34 cellular contexts compared by ENCODE assay signal in the genomic region with DNA sequence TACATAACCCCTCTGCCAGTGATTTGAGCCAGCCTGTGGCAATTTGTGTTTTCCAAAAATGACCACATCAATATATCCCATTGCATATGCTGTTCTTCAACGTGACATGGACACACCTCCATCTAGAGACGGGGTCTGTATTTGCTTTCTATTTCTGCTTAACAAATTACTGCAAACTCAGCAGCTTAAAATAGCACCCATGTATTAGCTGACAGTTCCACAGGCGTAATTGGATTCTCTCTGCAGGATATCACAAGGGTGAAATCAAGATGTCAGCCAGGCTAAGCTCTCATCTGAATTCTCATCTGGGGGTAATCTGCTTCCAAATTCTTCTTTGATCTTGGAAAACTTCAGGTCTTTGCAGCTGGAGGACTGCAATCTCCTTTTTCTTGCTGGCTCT. TPM values are rescaled to one million over a fixed set of nuclear protein-coding genes. Genes with fewer than 3 reads are reported as not detected.
DNase-seq lines count a peak whose midpoint lies in the region; ATAC-seq and TF ChIP-seq lines count a peak whose summit lies in the region.
"Had no signal": no experiment of that assay in that cellular context is flagged by ENCODE, and none has a peak within 500 bp of the region (broad histone marks: within the 10 kb centered on the region; RNA-seq: fewer than 3 reads in every experiment).

No MANE protein-coding gene starts in this region.

- no peaks in the 10 kb centered on the region for H3F3A ChIP-seq in MM.1S (ENCODE audit: insufficient read depth, low read length)

- no peak for ATAC-seq in heart right ventricle
- ATAC-seq in GM19397 (IDR thresholded peaks at IDR 0.05; ENCODE audit: unreplicated experiment), result no peak
- ATAC-seq: lower lobe of right lung; natural killer cell; stimulated activated memory B cell treated with anti-CD40 and anti-IgM and Interleukin-4, amounts not matched to agents 10 μg/mL and 1 μg/mL and 100 μg/mL, for 72 hours had no signal

- no peak overlapping the region for H3K4me2 ChIP-seq in MM.1S (ENCODE audit: low read depth, low read length)

- H3K36me3 ChIP-seq in cardiac muscle cell, result no peaks in the 10 kb centered on the region
- no peaks in the 10 kb centered on the region for H3K36me3 ChIP-seq in heart right ventricle
- H3K36me3 ChIP-seq in mesodermal cell (ENCODE audit: control insufficient read depth, insufficient read depth, low read length), result no peaks in the 10 kb centered on the region
- H3K36me3 ChIP-seq in MM.1S (replicated peaks; ENCODE audit: insufficient read depth, low read length), result no peaks in the 10 kb centered on the region
- H3K36me3 ChIP-seq: adrenal gland, lower lobe of right lung, MG63, SJCRH30 had no signal

- TF ChIP-seq CTCF in cardiac muscle cell (IDR thresholded peaks at IDR 0.05; ENCODE audit: low read depth, low read length) (no peak), heart right ventricle (IDR thresholded peaks at IDR 0.05) (no peak), MM.1S (IDR thresholded peaks at IDR 0.05; ENCODE audit: low read length) (no peak)

- no peaks in the 10 kb centered on the region for H3K9me2 ChIP-seq in MM.1S (replicated peaks; ENCODE audit: insufficient read depth, low read length)

- peaks cover 8% of the 10 kb centered on the region for H3K4me1 ChIP-seq in cardiac muscle cell (ENCODE audit: low read depth)
- H3K4me1 ChIP-seq in heart right ventricle, result no peaks in the 10 kb centered on the region
- peaks cover 5% of the 10 kb centered on the region for H3K4me1 ChIP-seq in mesodermal cell (ENCODE audit: control insufficient read depth, insufficient read depth, low read length, poor library complexity, severe bottlenecking)
- H3K4me1 ChIP-seq in MM.1S (ENCODE audit: low read length), result 0 out of 2 replicates have a peak, but pooled peaks cover 3% of the 10 kb centered on the region
- H3K4me1 ChIP-seq: adrenal gland, lower lobe of right lung, SJCRH30 had no signal

- H3K27ac ChIP-seq in cardiac muscle cell (peak overlapping the region; percentile 2), heart right ventricle (no peak overlapping the region), mesodermal cell (ENCODE audit: low read depth, low read length, severe bottlenecking) (peak overlapping the region; percentile 13), MM.1S (ENCODE audit: low read length) (no peak overlapping the region)
- H3K27ac ChIP-seq: adrenal gland, lower lobe of right lung, SJCRH30, skin epidermis had no signal

- WGBS in heart right ventricle, 2 donors, result 17 to 18% methylated on average over 3 of the region's 3 CpGs
- 62 to 78% methylated on average over 3 of the region's 3 CpGs for WGBS in mesodermal cell (ENCODE audit: insufficient coverage in 2 of 2), 2 experiments

- no peaks in the 10 kb centered on the region for H3K79me2 ChIP-seq in MM.1S (ENCODE audit: low read length)

- H3K9me3 ChIP-seq in cardiac muscle cell (ENCODE audit: low read depth), result no peaks in the 10 kb centered on the region
- peaks cover 0 to 10% (median 0%) of the 10 kb centered on the region in 11 donors for H3K9me3 ChIP-seq in heart right ventricle
- H3K9me3 ChIP-seq in mesodermal cell (ENCODE audit: control insufficient read depth, low read length), result no peaks in the 10 kb centered on the region
- H3K9me3 ChIP-seq in MM.1S (replicated peaks; ENCODE audit: insufficient read depth, low read length), result no peaks in the 10 kb centered on the region
- H3K9me3 ChIP-seq: adrenal gland, Caco-2, lower lobe of right lung, MG63, SJCRH30 had no signal

- no peaks in the 10 kb centered on the region for H3K27me3 ChIP-seq in cardiac muscle cell
- H3K27me3 ChIP-seq in heart right ventricle, result peaks cover 0 to 74% (median 56%) of the 10 kb centered on the region in 7 donors
- peaks cover 5% of the 10 kb centered on the region; the same call in 1 of the 2 replicates for H3K27me3 ChIP-seq in MM.1S (replicated peaks; ENCODE audit: insufficient read depth, low read length)
- H3K27me3 ChIP-seq: MG63, SJCRH30 had no signal

- intact Hi-C loops in heart right ventricle (cut with DNase I), result no loop called here

- no peak overlapping the region for H2AFZ ChIP-seq in MM.1S (ENCODE audit: low read length)

- DNase-seq in cardiac muscle cell (ENCODE audit: low read depth in 1 of 2, low spot score in 1 of 2), result peak in 1 of 2 donors; percentile 36
- no peak for DNase-seq in heart right ventricle
- DNase-seq in MM.1S, result no peak
- no peak for DNase-seq in central memory CD4-positive, alpha-beta T cell
- DNase-seq: 8988T; activated CD4-positive, alpha-beta memory T cell treated with anti-CD3 and anti-CD28 coated beads, Interleukin-2, amount 10 ng/mL, durations not matched to agents 7 days and 5 days; activated CD8-positive, alpha-beta memory T cell treated with anti-CD3 and anti-CD28 coated beads, Interleukin-2, amount 50 U/mL, for 4 hours; activated naive CD4-positive, alpha-beta T cell treated with anti-CD3 and anti-CD28 coated beads, Interleukin-2, amount 10 ng/mL, durations not matched to agents 7 days and 5 days; adrenal gland; DMS53; H7; KG1; lower lobe of right lung; MG63; natural killer cell; NCI-H2081 treated with DMSO at 0.1 percent for 48 hours; NCI-H345; NCI-H774; SJCRH30; T-helper 9 cell had no signal

- H3K9ac ChIP-seq in MM.1S (ENCODE audit: low read length), result no peak overlapping the region

- H3K4me3 ChIP-seq in cardiac muscle cell (no peak overlapping the region), heart right ventricle (no peak overlapping the region), mesodermal cell (ENCODE audit: extremely low read depth, insufficient read depth, low read length, poor library complexity, severe bottlenecking) (no peak overlapping the region), MM.1S (ENCODE audit: low read length) (no peak overlapping the region)
- H3K4me3 ChIP-seq: adrenal gland, lower lobe of right lung, MG63, SJCRH30, skin epidermis had no signal

- H4K20me1 ChIP-seq in MM.1S (ENCODE audit: insufficient read depth, low read length), result no peaks in the 10 kb centered on the region

RNA-seq across cellular contexts. Expression of gene KRT9, which starts 8.3 kb away (rescaled TPM):
- total RNA-seq in cardiac muscle cell (not detected in 2 replicates), heart right ventricle (not detected)
- polyA plus RNA-seq in cardiac muscle cell (not detected in 2 replicates), heart right ventricle (not detected)
- not detected for polyA plus RNA-seq in mesodermal cell (2013, experiment 1 of 2)
- not detected for polyA plus RNA-seq in mesodermal cell (2013, experiment 2 of 2)
- total RNA-seq: activated CD4-positive, alpha-beta memory T cell treated with anti-CD3 and anti-CD28 coated beads, Interleukin-2, amount 10 ng/mL, durations not matched to agents 7 days and 5 days; Caco-2; cerebellum; dermis microvascular lymphatic vessel endothelial cell; endothelial cell of umbilical vein; frontal cortex; H7; lower lobe of right lung; natural killer cell; osteoblast; RPMI7951; SJCRH30; subcutaneous adipose tissue had no signal
- polyA plus RNA-seq: CD14-positive monocyte, endothelial cell of umbilical vein had no signal

RNA-seq across cellular contexts. Expression of gene KRT14, which starts 23.1 kb away (rescaled TPM):
- total RNA-seq in cardiac muscle cell (not detected in 2 replicates), heart right ventricle (not detected)
- polyA plus RNA-seq in cardiac muscle cell (0.20 TPM in 1 of 2 replicates, not detected in the other), heart right ventricle (under 1 TPM in 1 of 2 donors, not detected in 1; 0.30 TPM)
- polyA plus RNA-seq in mesodermal cell (2013, experiment 1 of 2), result not detected
- not detected for polyA plus RNA-seq in mesodermal cell (2013, experiment 2 of 2)
- total RNA-seq: activated CD4-positive, alpha-beta memory T cell treated with anti-CD3 and anti-CD28 coated beads, Interleukin-2, amount 10 ng/mL, durations not matched to agents 7 days and 5 days; Caco-2; cerebellum; dermis microvascular lymphatic vessel endothelial cell; frontal cortex; H7; lower lobe of right lung; mononuclear cell; natural killer cell; RPMI7951; SJCRH30 had no signal
- polyA plus RNA-seq: CD14-positive monocyte had no signal

RNA-seq across cellular contexts. Expression of gene KRT19, which starts 35.5 kb away (rescaled TPM):
- total RNA-seq in cardiac muscle cell (303 and 522 TPM in 2 replicates), heart right ventricle (1 to 10 TPM in 3 of 10 donors, under 1 TPM in 7; 0.37 to 5.7 (median 0.77) TPM)
- polyA plus RNA-seq in cardiac muscle cell (270 and 501 TPM in 2 replicates), heart right ventricle (1 to 10 TPM; 1.2 to 1.7 TPM)
- polyA plus RNA-seq in mesodermal cell (2013, experiment 1 of 2), result 638 TPM
- polyA plus RNA-seq in mesodermal cell (2013, experiment 2 of 2), result 743 TPM
- total RNA-seq: activated CD4-positive, alpha-beta memory T cell treated with anti-CD3 and anti-CD28 coated beads, Interleukin-2, amount 10 ng/mL, durations not matched to agents 7 days and 5 days; natural killer cell; SJCRH30 had no signal
- polyA plus RNA-seq: CD14-positive monocyte had no signal

RNA-seq across cellular contexts. Expression of gene KRT15, which starts 44.9 kb away (rescaled TPM):
- total RNA-seq in cardiac muscle cell (0.09 and 0.28 TPM in 2 replicates), heart right ventricle (under 1 TPM in 1 of 10 donors, not detected in 9; 0.07 TPM)
- polyA plus RNA-seq in cardiac muscle cell (0.15 TPM in 1 of 2 replicates, not detected in the other), heart right ventricle (under 1 TPM in 1 of 2 donors, not detected in 1; 0.22 TPM)
- polyA plus RNA-seq in mesodermal cell (2013, experiment 1 of 2), result 0.22 TPM
- polyA plus RNA-seq in mesodermal cell (2013, experiment 2 of 2), result 0.40 TPM
- total RNA-seq: activated CD4-positive, alpha-beta memory T cell treated with anti-CD3 and anti-CD28 coated beads, Interleukin-2, amount 10 ng/mL, durations not matched to agents 7 days and 5 days; cerebellum; frontal cortex; mononuclear cell; natural killer cell; subcutaneous adipose tissue had no signal
- polyA plus RNA-seq: CD14-positive monocyte had no signal

RNA-seq across cellular contexts. Expression of gene KRT16, which starts 49.0 kb away (rescaled TPM):
- total RNA-seq in cardiac muscle cell, result not detected in 2 replicates
- polyA plus RNA-seq in cardiac muscle cell, result 0.16 TPM in 1 of 2 replicates, not detected in the other
- under 1 TPM in 1 of 10 donors, not detected in 9; 0.15 TPM for total RNA-seq in heart right ventricle
- polyA plus RNA-seq in heart right ventricle, result under 1 TPM; 0.12 to 0.44 TPM
- polyA plus RNA-seq in mesodermal cell (2013, experiment 1 of 2), result not detected
- polyA plus RNA-seq in mesodermal cell (2013, experiment 2 of 2), result not detected
- total RNA-seq: activated CD4-positive, alpha-beta memory T cell treated with anti-CD3 and anti-CD28 coated beads, Interleukin-2, amount 10 ng/mL, durations not matched to agents 7 days and 5 days; Caco-2; cerebellum; dermis microvascular lymphatic vessel endothelial cell; endothelial cell of umbilical vein; frontal cortex; H7; lower lobe of right lung; mononuclear cell; natural killer cell had no signal
- polyA plus RNA-seq: CD14-positive monocyte, endothelial cell of umbilical vein had no signal

Comparison
In these comparisons a context has a peak if more than half of its experiments do, and no peak if none do; other contexts are left out.
1. H3K27ac ChIP-seq: peak in cardiac muscle cell (single experiment) and mesodermal cell (single experiment); none in heart right ventricle (0 of 10) and MM.1S (single experiment).
2. RNA of gene KRT19, which starts 35.5 kb away (total RNA-seq): 303 to 522 TPM in cardiac muscle cell; 0.37 to 5.7 TPM in heart right ventricle; every median in the first group is over 10 times any median in the second.